13 cellular contexts compared by ENCODE assay signal in the genomic region with DNA sequence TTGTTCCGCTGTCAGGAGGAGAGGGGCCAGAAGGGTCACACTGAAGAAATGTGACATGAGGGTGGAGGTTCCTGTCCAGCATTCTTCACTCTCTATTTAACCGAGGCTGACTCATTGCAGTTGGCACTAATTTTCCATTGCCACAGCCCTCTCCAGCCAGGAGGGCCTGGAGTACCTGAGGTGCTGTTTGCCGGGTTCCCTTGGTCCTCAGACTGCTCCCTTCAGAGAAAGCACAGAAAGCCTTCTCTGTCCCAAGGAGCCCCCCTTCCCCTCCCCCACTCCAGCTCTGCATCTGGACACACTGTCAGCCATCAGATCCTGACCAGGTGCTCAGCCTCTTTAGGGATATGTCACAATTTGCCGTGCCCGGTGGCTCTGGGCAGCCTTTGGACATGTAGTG. TPM values are rescaled to one million over a fixed set of nuclear protein-coding genes. Genes with fewer than 3 reads are reported as not detected.
DNase-seq lines count a peak whose midpoint lies in the region; ATAC-seq and TF ChIP-seq lines count a peak whose summit lies in the region.
"Had no signal": no experiment of that assay in that cellular context is flagged by ENCODE, and none has a peak within 500 bp of the region (broad histone marks: within the 10 kb centered on the region; RNA-seq: fewer than 3 reads in every experiment).

No MANE protein-coding gene starts in this region.

- H3K79me2 ChIP-seq in SK-N-SH (ENCODE audit: insufficient read depth): peaks cover 23% of the 10 kb centered on the region; the same call in 1 of the 2 replicates

- TF ChIP-seq EP300 in SK-N-SH (IDR thresholded peaks at IDR 0.05; ENCODE audit: borderline replicate concordance in 1 of 2, low read depth in 1 of 2, low read length in 1 of 2): no peak
- peak in 2 of 4 donors; percentile 63 to 72 for TF ChIP-seq EP300 in upper lobe of left lung (IDR thresholded peaks at IDR 0.05)

- intact Hi-C loops in mucosa of descending colon (cut with DNase I, micrococcal nuclease): no loop called here

- no peak overlapping the region for H3K9ac ChIP-seq in SK-N-SH

- WGBS in SK-N-SH (ENCODE audit: low lambda C conversion rate): 77% methylated on average over 4 of the region's 5 CpGs
- 42 to 56% methylated on average over 5 of the region's 5 CpGs for WGBS in upper lobe of left lung, 2 donors

- peak overlapping the region in 1 of 2 experiments; percentile 94; a peak in 2 of 4 replicates for H3K27ac ChIP-seq in SK-N-SH (ENCODE audit: low read depth in 2 of 2, low read length in 1 of 2)
- peak overlapping the region; percentile 83 to 90 (median 89) for H3K27ac ChIP-seq in upper lobe of left lung
- H3K27ac ChIP-seq: 22Rv1 had no signal

- ATAC-seq in SK-N-SH treated with all-trans-retinoic acid at 6 μM for 48 hours (no peak), esophagus mucosa (peak; percentile 27), mucosa of descending colon (peak; percentile 19), upper lobe of left lung (ENCODE audit: low FRiP score in 2 of 2) (peak in 1 of 2 donors; percentile 42), HG03565 (IDR thresholded peaks at IDR 0.05; ENCODE audit: unreplicated experiment) (no peak)
- ATAC-seq: T-helper 17 cell had no signal

- H3K36me3 ChIP-seq in SK-N-SH (replicated peaks in 1 of 2; ENCODE audit: control insufficient read depth in 1 of 2, insufficient read depth in 2 of 2, low read length in 1 of 2) (peaks cover 25 to 38% of the 10 kb centered on the region in 2 experiments), mucosa of descending colon (ENCODE audit: low read depth) (no peaks in the 10 kb centered on the region), upper lobe of left lung (peaks cover 0 to 27% (median 11%) of the 10 kb centered on the region in 4 donors)

- no peaks in the 10 kb centered on the region for H4K20me1 ChIP-seq in SK-N-SH (ENCODE audit: insufficient read depth)

- H3K9me3 ChIP-seq in SK-N-SH: no peaks in the 10 kb centered on the region
- H3K9me3 ChIP-seq in mucosa of descending colon: no peaks in the 10 kb centered on the region
- no peaks in the 10 kb centered on the region for H3K9me3 ChIP-seq in upper lobe of left lung

- no peak for TF ChIP-seq POLR2A in upper lobe of left lung (IDR thresholded peaks at IDR 0.05)

- H3K27me3 ChIP-seq in SK-N-SH (ENCODE audit: insufficient read depth): no peaks in the 10 kb centered on the region
- no peaks in the 10 kb centered on the region for H3K27me3 ChIP-seq in upper lobe of left lung

- H3F3A ChIP-seq in SK-N-SH (replicated peaks; ENCODE audit: insufficient read depth): peaks cover 62% of the 10 kb centered on the region

- no peak overlapping the region for H3K4me2 ChIP-seq in SK-N-SH

- CTCF ChIA-PET in SK-N-SH (lab: Yijun Ruan, JAX): interaction anchor here (1.2 kb wide), 1 partner anchor 11 kb away, joined by 5 read pairs; no protein-coding TSS in a partner anchor

- H3K4me3 ChIP-seq in SK-N-SH (ENCODE audit: low read depth in 2 of 2, low read length in 1 of 2) (no peak overlapping the region), mucosa of descending colon (no peak overlapping the region), upper lobe of left lung (no peak overlapping the region)

- POLR2A ChIA-PET in SK-N-SH (lab: Yijun Ruan, JAX): no interaction called here

- DNase-seq in SK-N-SH: no peak
- peak in 2 of 3 donors; percentile 46 to 51 for DNase-seq in mucosa of descending colon
- peak in 1 of 2 donors; percentile 82 for DNase-seq in upper lobe of left lung
- DNase-seq in iPS-NIHi11 (ENCODE audit: low spot score): no peak
- no peak for DNase-seq in activated T-cell treated with anti-CD3 and anti-CD28 coated beads, Interleukin-2, amount 50 U/mL, for 48 hours
- DNase-seq: DMS 273 treated with DMSO at 0.1 percent for 48 hours, NCI-H146, T-helper 17 cell had no signal

- TF ChIP-seq CTCF in SK-N-SH (IDR thresholded peaks at IDR 0.05): no peak
- no peak for TF ChIP-seq CTCF in mucosa of descending colon (IDR thresholded peaks at IDR 0.05)
- TF ChIP-seq CTCF in upper lobe of left lung (IDR thresholded peaks at IDR 0.05): no peak

- TF ChIP-seq RAD21 in SK-N-SH (IDR thresholded peaks at IDR 0.05; ENCODE audit: low read length): no peak

- no peaks in the 10 kb centered on the region for H3K9me2 ChIP-seq in SK-N-SH

- H2AFZ ChIP-seq in SK-N-SH (ENCODE audit: low read depth): no peak overlapping the region

- H3K4me1 ChIP-seq in SK-N-SH (ENCODE audit: control insufficient read depth in 1 of 2, insufficient read depth in 2 of 2, low read depth in 1 of 2, low read length in 1 of 2) (peaks cover 13 to 51% of the 10 kb centered on the region in 2 experiments; a peak in 3 of 4 replicates), mucosa of descending colon (ENCODE audit: low read depth) (peaks cover 32% of the 10 kb centered on the region), upper lobe of left lung (peaks cover 73 to 79% (median 76%) of the 10 kb centered on the region in 4 donors)

TF ChIP-seq in SK-N-SH, 30 proteins besides CTCF, POLR2A, EP300 and RAD21:
- TF ChIP-seq, protein P1, sequence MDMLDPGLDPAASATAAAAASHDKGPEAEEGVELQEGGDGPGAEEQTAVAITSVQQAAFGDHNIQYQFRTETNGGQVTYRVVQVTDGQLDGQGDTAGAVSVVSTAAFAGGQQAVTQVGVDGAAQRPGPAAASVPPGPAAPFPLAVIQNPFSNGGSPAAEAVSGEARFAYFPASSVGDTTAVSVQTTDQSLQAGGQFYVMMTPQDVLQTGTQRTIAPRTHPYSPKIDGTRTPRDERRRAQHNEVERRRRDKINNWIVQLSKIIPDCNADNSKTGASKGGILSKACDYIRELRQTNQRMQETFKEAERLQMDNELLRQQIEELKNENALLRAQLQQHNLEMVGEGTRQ (IDR thresholded peaks at IDR 0.05; ENCODE audit: borderline replicate concordance, low read depth, low read length): no peak
- TF ChIP-seq FOSL2 (IDR thresholded peaks at IDR 0.05; ENCODE audit: borderline replicate concordance, low read depth): peak; percentile 50; the same call in 1 of the 2 replicates
- TF ChIP-seq JUND (IDR thresholded peaks at IDR 0.05): peak; percentile 13; the same call in 1 of the 2 replicates

TF ChIP-seq in SK-N-SH treated with all-trans-retinoic acid at 6 μM for 48 hours, 23 proteins besides CTCF, POLR2A, EP300 and RAD21:
- TF ChIP-seq PPARA (CRISPR knock-in tag; IDR thresholded peaks at IDR 0.05; ENCODE audit: borderline replicate concordance): no peak
- no peak for TF ChIP-seq ZNF8 (CRISPR knock-in tag; IDR thresholded peaks at IDR 0.05)
- no peak for TF ChIP-seq ZFP3 (CRISPR knock-in tag; IDR thresholded peaks at IDR 0.05)
- TF ChIP-seq GLIS3 (CRISPR knock-in tag; IDR thresholded peaks at IDR 0.05): no peak
- no peak for TF ChIP-seq ARNTL (CRISPR knock-in tag; IDR thresholded peaks at IDR 0.05; ENCODE audit: borderline replicate concordance, low read depth)
- TF ChIP-seq TOX (CRISPR knock-in tag; IDR thresholded peaks at IDR 0.05; ENCODE audit: borderline replicate concordance): no peak
- no peak for TF ChIP-seq RARB (CRISPR knock-in tag; IDR thresholded peaks at IDR 0.05)
- TF ChIP-seq, protein P2, sequence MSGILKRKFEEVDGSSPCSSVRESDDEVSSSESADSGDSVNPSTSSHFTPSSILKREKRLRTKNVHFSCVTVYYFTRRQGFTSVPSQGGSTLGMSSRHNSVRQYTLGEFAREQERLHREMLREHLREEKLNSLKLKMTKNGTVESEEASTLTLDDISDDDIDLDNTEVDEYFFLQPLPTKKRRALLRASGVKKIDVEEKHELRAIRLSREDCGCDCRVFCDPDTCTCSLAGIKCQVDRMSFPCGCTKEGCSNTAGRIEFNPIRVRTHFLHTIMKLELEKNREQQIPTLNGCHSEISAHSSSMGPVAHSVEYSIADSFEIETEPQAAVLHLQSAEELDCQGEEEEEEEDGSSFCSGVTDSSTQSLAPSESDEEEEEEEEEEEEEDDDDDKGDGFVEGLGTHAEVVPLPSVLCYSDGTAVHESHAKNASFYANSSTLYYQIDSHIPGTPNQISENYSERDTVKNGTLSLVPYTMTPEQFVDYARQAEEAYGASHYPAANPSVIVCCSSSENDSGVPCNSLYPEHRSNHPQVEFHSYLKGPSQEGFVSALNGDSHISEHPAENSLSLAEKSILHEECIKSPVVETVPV (CRISPR knock-in tag; IDR thresholded peaks at IDR 0.05): no peak
- TF ChIP-seq, protein P3, sequence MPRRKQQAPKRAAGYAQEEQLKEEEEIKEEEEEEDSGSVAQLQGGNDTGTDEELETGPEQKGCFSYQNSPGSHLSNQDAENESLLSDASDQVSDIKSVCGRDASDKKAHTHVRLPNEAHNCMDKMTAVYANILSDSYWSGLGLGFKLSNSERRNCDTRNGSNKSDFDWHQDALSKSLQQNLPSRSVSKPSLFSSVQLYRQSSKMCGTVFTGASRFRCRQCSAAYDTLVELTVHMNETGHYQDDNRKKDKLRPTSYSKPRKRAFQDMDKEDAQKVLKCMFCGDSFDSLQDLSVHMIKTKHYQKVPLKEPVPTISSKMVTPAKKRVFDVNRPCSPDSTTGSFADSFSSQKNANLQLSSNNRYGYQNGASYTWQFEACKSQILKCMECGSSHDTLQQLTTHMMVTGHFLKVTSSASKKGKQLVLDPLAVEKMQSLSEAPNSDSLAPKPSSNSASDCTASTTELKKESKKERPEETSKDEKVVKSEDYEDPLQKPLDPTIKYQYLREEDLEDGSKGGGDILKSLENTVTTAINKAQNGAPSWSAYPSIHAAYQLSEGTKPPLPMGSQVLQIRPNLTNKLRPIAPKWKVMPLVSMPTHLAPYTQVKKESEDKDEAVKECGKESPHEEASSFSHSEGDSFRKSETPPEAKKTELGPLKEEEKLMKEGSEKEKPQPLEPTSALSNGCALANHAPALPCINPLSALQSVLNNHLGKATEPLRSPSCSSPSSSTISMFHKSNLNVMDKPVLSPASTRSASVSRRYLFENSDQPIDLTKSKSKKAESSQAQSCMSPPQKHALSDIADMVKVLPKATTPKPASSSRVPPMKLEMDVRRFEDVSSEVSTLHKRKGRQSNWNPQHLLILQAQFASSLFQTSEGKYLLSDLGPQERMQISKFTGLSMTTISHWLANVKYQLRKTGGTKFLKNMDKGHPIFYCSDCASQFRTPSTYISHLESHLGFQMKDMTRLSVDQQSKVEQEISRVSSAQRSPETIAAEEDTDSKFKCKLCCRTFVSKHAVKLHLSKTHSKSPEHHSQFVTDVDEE (CRISPR knock-in tag; IDR thresholded peaks at IDR 0.05): no peak
- TF ChIP-seq BACH2 (CRISPR knock-in tag; IDR thresholded peaks at IDR 0.05; ENCODE audit: borderline replicate concordance): no peak

RNA-seq across cellular contexts. Expression of a gene that starts 3.1 kb away (rescaled TPM):
- polyA plus RNA-seq in SK-N-SH (2012; rRNA removed): 0.10 and 0.15 TPM in 2 replicates
- polyA plus RNA-seq in SK-N-SH (2012; cell fraction: cytosol; rRNA removed): 0.12 and 0.14 TPM in 2 replicates
- 0.14 and 0.45 TPM in 2 replicates for polyA plus RNA-seq in SK-N-SH (2012; cell fraction: nucleus; rRNA removed)
- total RNA-seq in esophagus mucosa (1.1 TPM), mucosa of descending colon (under 1 TPM; 0.51 to 0.70 (median 0.58) TPM), upper lobe of left lung (1 to 10 TPM in 1 of 6 donors, under 1 TPM in 1, not detected in 4; 0.77 to 1.3 TPM)
- total RNA-seq: kidney epithelial cell, T-helper 17 cell had no signal

RNA-seq across cellular contexts. Expression of a gene that starts 32.5 kb away (rescaled TPM):
- polyA plus RNA-seq in SK-N-SH (2012; rRNA removed): 616 and 849 TPM in 2 replicates
- 705 and 770 TPM in 2 replicates for polyA plus RNA-seq in SK-N-SH (2012; cell fraction: cytosol; rRNA removed)
- 216 and 380 TPM in 2 replicates for polyA plus RNA-seq in SK-N-SH (2012; cell fraction: nucleus; rRNA removed)
- total RNA-seq in esophagus mucosa (319 TPM), mucosa of descending colon (100 to 1,000 TPM; 317 to 382 (median 381) TPM), upper lobe of left lung (100 to 1,000 TPM in 5 of 6 donors, 10 to 100 TPM in 1; 57.6 to 914 (median 315) TPM)

Comparison
In these comparisons a context has a peak if more than half of its experiments do, and no peak if none do; other contexts are left out.
1. DNase-seq: peak in mucosa of descending colon (2 of 3); none in SK-N-SH (single experiment), iPS-NIHi11 (single experiment) and activated T-cell treated with anti-CD3 and anti-CD28 coated beads, Interleukin-2, amount 50 U/mL, for 48 hours (0 of 2).
2. ATAC-seq: peak in esophagus mucosa (single experiment) and mucosa of descending colon (single experiment); none in SK-N-SH treated with all-trans-retinoic acid at 6 μM for 48 hours (single experiment) and HG03565 (single experiment).